In the genomic region with DNA sequence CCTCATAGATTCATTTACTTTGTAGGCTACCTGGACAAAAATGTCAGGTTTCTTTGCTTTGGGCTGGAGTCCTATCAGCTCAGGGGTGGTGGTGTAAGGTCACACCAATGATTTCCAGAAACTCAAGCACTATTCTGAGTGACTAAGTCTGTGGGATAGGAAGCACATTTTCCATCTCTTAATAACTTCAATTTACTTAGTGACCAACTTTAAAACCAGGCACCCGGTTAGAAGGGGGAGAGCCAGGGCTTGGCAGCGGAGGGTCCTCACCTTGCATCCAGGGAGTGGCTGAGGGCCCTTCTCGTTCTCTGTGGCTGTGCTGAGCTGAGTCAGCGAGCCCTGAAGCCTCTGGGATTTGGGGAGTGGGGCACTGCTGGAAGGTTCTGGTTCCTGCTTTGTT, we compare ENCODE assay signal across 14 cellular contexts. TPM values are rescaled to one million over a fixed set of nuclear protein-coding genes. Genes with fewer than 3 reads are reported as not detected.
DNase-seq lines count a peak whose midpoint lies in the region; ATAC-seq and TF ChIP-seq lines count a peak whose summit lies in the region.
"Had no signal": no experiment of that assay in that cellular context is flagged by ENCODE, and none has a peak within 500 bp of the region (broad histone marks: within the 10 kb centered on the region; RNA-seq: fewer than 3 reads in every experiment).

No MANE protein-coding gene starts in this region.

- H3K27me3 Mint-ChIP-seq in activated naive CD4-positive, alpha-beta T cell treated with anti-CD3 and anti-CD28 coated beads, Interleukin-2, amount 10 ng/mL, durations not matched to agents 7 days and 5 days: peaks cover 15% of the 10 kb centered on the region
- H3K27me3 Mint-ChIP-seq in stimulated activated naive B cell treated with anti-CD40 and anti-IgM and Interleukin-4, amounts not matched to agents 10 μg/mL and 1 μg/mL and 100 μg/mL, for 72 hours: peaks cover 41 to 48% of the 10 kb centered on the region in 2 donors

- peaks cover 5 to 43% (median 17%) of the 10 kb centered on the region in 6 donors for H3K4me1 ChIP-seq in spleen

- H3K36me3 ChIP-seq in H7 (replicated peaks; ENCODE audit: control insufficient read depth, insufficient read depth, low read length): no peaks in the 10 kb centered on the region
- no peaks in the 10 kb centered on the region for H3K36me3 ChIP-seq in spleen

- no peaks in the 10 kb centered on the region for H3K9me3 Mint-ChIP-seq in activated naive CD4-positive, alpha-beta T cell treated with anti-CD3 and anti-CD28 coated beads, Interleukin-2, amount 10 ng/mL, durations not matched to agents 7 days and 5 days
- no peaks in the 10 kb centered on the region for H3K9me3 Mint-ChIP-seq in stimulated activated naive B cell treated with anti-CD40 and anti-IgM and Interleukin-4, amounts not matched to agents 10 μg/mL and 1 μg/mL and 100 μg/mL, for 72 hours
- H3K9me3 Mint-ChIP-seq: activated T-helper 17 cell treated with anti-CD3 and anti-CD28 coated beads, Interleukin-2, amount 50 U/mL, for 72 hours had no signal

- H3K27ac Mint-ChIP-seq in activated naive CD4-positive, alpha-beta T cell treated with anti-CD3 and anti-CD28 coated beads, Interleukin-2, amount 10 ng/mL, durations not matched to agents 7 days and 5 days: no peak overlapping the region
- no peak overlapping the region for H3K27ac Mint-ChIP-seq in stimulated activated naive B cell treated with anti-CD40 and anti-IgM and Interleukin-4, amounts not matched to agents 10 μg/mL and 1 μg/mL and 100 μg/mL, for 72 hours
- H3K27ac Mint-ChIP-seq: activated T-helper 17 cell treated with anti-CD3 and anti-CD28 coated beads, Interleukin-2, amount 50 U/mL, for 72 hours; T-helper 17 cell had no signal

- H3K9me3 ChIP-seq in spleen: no peaks in the 10 kb centered on the region

- H3K27me3 ChIP-seq in H7 (ENCODE audit: control insufficient read depth, insufficient read depth, low read length) (no peaks in the 10 kb centered on the region; the same call in 1 of the 2 replicates), spleen (replicated peaks in 1 of 7) (peaks cover 0 to 11% (median 0%) of the 10 kb centered on the region in 7 donors)

- H3K4me3 ChIP-seq in H7 (ENCODE audit: insufficient read depth, low read depth, low read length): no peak overlapping the region
- H3K4me3 ChIP-seq in spleen: no peak overlapping the region

- no peak for TF ChIP-seq POLR2A in spleen (IDR thresholded peaks at IDR 0.05)

- no peaks in the 10 kb centered on the region for H3K36me3 Mint-ChIP-seq in activated naive CD4-positive, alpha-beta T cell treated with anti-CD3 and anti-CD28 coated beads, Interleukin-2, amount 10 ng/mL, durations not matched to agents 7 days and 5 days
- H3K36me3 Mint-ChIP-seq in stimulated activated naive B cell treated with anti-CD40 and anti-IgM and Interleukin-4, amounts not matched to agents 10 μg/mL and 1 μg/mL and 100 μg/mL, for 72 hours: peaks cover 0 to 6% of the 10 kb centered on the region in 2 donors

- intact Hi-C loops in spleen (cut with DNase I; ENCODE audit: low total_unique reads): no loop called here

- CTCF ChIA-PET in activated naive CD4-positive, alpha-beta T cell treated with anti-CD3 and anti-CD28 coated beads, Interleukin-2, amount 10 ng/mL, durations not matched to agents 7 days and 5 days (lab: Charles Lee): interaction anchor here (1.1 to 1.4 kb wide), 3 partner anchors 14 to 78 kb away, joined by 3 to 4 read pairs (median 3); no protein-coding TSS in a partner anchor

- H3K4me3 Mint-ChIP-seq in activated naive CD4-positive, alpha-beta T cell treated with anti-CD3 and anti-CD28 coated beads, Interleukin-2, amount 10 ng/mL, durations not matched to agents 7 days and 5 days: no peak overlapping the region
- no peak overlapping the region for H3K4me3 Mint-ChIP-seq in stimulated activated naive B cell treated with anti-CD40 and anti-IgM and Interleukin-4, amounts not matched to agents 10 μg/mL and 1 μg/mL and 100 μg/mL, for 72 hours
- H3K4me3 Mint-ChIP-seq: activated T-helper 17 cell treated with anti-CD3 and anti-CD28 coated beads, Interleukin-2, amount 50 U/mL, for 72 hours; T-helper 17 cell had no signal

- DNase-seq in H7 (peak; percentile 28), astrocyte of the hippocampus (ENCODE audit: low read depth, low spot score) (peak; percentile 27), kidney tubule cell (ENCODE audit: low spot score) (peak; percentile 76), spleen (peak; percentile 50)
- no peak for DNase-seq in activated naive CD4-positive, alpha-beta T cell treated with anti-CD3 and anti-CD28 coated beads, Interleukin-2, amount 10 ng/mL, durations not matched to agents 7 days and 5 days
- DNase-seq in stimulated activated naive B cell treated with anti-CD40 and anti-IgM and Interleukin-4, amounts not matched to agents 10 μg/mL and 1 μg/mL and 100 μg/mL, for 72 hours: no peak
- no peak for DNase-seq in stimulated activated CD4-positive, alpha-beta T cell treated with anti-CD3 and anti-CD28 coated beads, Interleukin-4, amount 100 ng/mL, for 4 hours
- DNase-seq: activated CD4-positive, alpha-beta T cell treated with anti-CD3 and anti-CD28 coated beads, Interleukin-2, amount 50 U/mL, for 1 hour; NCI-H226; stimulated activated CD4-positive, alpha-beta T cell treated with anti-CD3 and anti-CD28 coated beads, Interleukin-15, amount 100 ng/mL, for 24 hours; T-helper 17 cell had no signal

- WGBS in spleen, 5 donors: 77 to 84% (median 81%) methylated on average over 4 of the region's 4 CpGs

- no peak for ATAC-seq in GM18498 (IDR thresholded peaks at IDR 0.05; ENCODE audit: unreplicated experiment)
- ATAC-seq in stimulated activated naive B cell treated with anti-CD40 and anti-IgM and Interleukin-4, amounts not matched to agents 10 μg/mL and 1 μg/mL and 100 μg/mL, for 72 hours (replicated peaks): no peak
- ATAC-seq: activated T-helper 17 cell treated with anti-CD3 and anti-CD28 coated beads, Interleukin-2, amount 50 U/mL, for 72 hours; T-helper 17 cell had no signal

- H3K27ac ChIP-seq in spleen: no peak overlapping the region
- H3K27ac ChIP-seq: C4-2B had no signal

- H3K4me1 Mint-ChIP-seq in activated naive CD4-positive, alpha-beta T cell treated with anti-CD3 and anti-CD28 coated beads, Interleukin-2, amount 10 ng/mL, durations not matched to agents 7 days and 5 days: peaks cover 3% of the 10 kb centered on the region
- H3K4me1 Mint-ChIP-seq in stimulated activated naive B cell treated with anti-CD40 and anti-IgM and Interleukin-4, amounts not matched to agents 10 μg/mL and 1 μg/mL and 100 μg/mL, for 72 hours: peaks cover 23 to 26% of the 10 kb centered on the region in 2 donors

- no peak for TF ChIP-seq CTCF in spleen (IDR thresholded peaks at IDR 0.05 in 8 of 11, conservative IDR thresholded peaks at IDR 0.05 in 3 of 11)

RNA-seq across cellular contexts. Expression of gene CHST3, which starts 6.7 kb away (rescaled TPM):
- total RNA-seq in H7 (2014; rRNA removed; shearing (Covaris generic)): 4.1 and 4.2 TPM in 2 replicates
- 1 to 10 TPM; 4.1 to 8.7 (median 6.1) TPM for total RNA-seq in spleen
- 1 to 10 TPM in 1 of 3 donors, under 1 TPM in 2; 0.28 to 1.6 (median 0.56) TPM for polyA plus RNA-seq in spleen
- total RNA-seq: T-helper 17 cell had no signal

Comparison
In these comparisons a context has a peak if more than half of its experiments do, and no peak if none do; other contexts are left out.
1. DNase-seq: peak in H7 (single experiment), astrocyte of the hippocampus (single experiment), kidney tubule cell (single experiment) and spleen (single experiment); none in activated naive CD4-positive, alpha-beta T cell treated with anti-CD3 and anti-CD28 coated beads, Interleukin-2, amount 10 ng/mL, durations not matched to agents 7 days and 5 days (single experiment), stimulated activated naive B cell treated with anti-CD40 and anti-IgM and Interleukin-4, amounts not matched to agents 10 μg/mL and 1 μg/mL and 100 μg/mL, for 72 hours (single experiment) and stimulated activated CD4-positive, alpha-beta T cell treated with anti-CD3 and anti-CD28 coated beads, Interleukin-4, amount 100 ng/mL, for 4 hours (0 of 2).